8 cellular contexts compared by ENCODE assay signal in genomic region chr3:126083913-126084514, GRCh38. TPM values are rescaled to one million over a fixed set of nuclear protein-coding genes. Genes with fewer than 3 reads are reported as not detected.
DNase-seq lines count a peak whose midpoint lies in the region; ATAC-seq and TF ChIP-seq lines count a peak whose summit lies in the region.

Gene SLC41A3, minus strand, starts transcription at chr3:126084124. Its CDS starts 15,905 bp downstream, at chr3:126068219.

- 1% methylated on average over 22 to 31 of the region's 66 CpGs for WGBS in lower leg skin, 2 donors

- H3K4me3 ChIP-seq in dorsolateral prefrontal cortex (peak within 1 kb of the TSS; percentile 54 to 92 (median 84)), lower leg skin (ENCODE audit: low read depth, poor library complexity, severe bottlenecking) (peak within 1 kb of the TSS; percentile 50)

- DNase-seq in CD1c-positive myeloid dendritic cell (ENCODE audit: extremely low spot score): peak; percentile 84
- peak; percentile 84 for DNase-seq in NCI-H526 treated with DMSO at 0.1 percent for 48 hours (lab: John Stamatoyannopoulos, UW)
- peak; percentile 90 to 93 for DNase-seq in activated CD4-positive, alpha-beta T cell treated with anti-CD3 and anti-CD28 coated beads, Interleukin-2, amount 50 U/mL, for 48 hours
- peak; percentile 64 to 91 (median 76) for DNase-seq in dorsolateral prefrontal cortex
- peak; percentile 89 to 98 for DNase-seq in lower leg skin (ENCODE audit: low spot score in 2 of 2)
- peak; percentile 82 to 88 for DNase-seq in stimulated activated CD4-positive, alpha-beta T cell treated with anti-CD3 and anti-CD28 coated beads, Interleukin-4, amount 100 ng/mL, for 4 hours

- no peaks in the 10 kb centered on the region for H3K27me3 ChIP-seq in dorsolateral prefrontal cortex

- TF ChIP-seq CTCF in dorsolateral prefrontal cortex (IDR thresholded peaks at IDR 0.05 in 54 of 56, conservative IDR thresholded peaks at IDR 0.05 in 2 of 56; ENCODE audit: low read depth in 1 of 56, partially characterized antibody in 56 of 56): peak in 40 of 56 donors; percentile 8 to 54 (median 36)
- TF ChIP-seq CTCF in lower leg skin (IDR thresholded peaks at IDR 0.05): no peak

- ATAC-seq in GM19351 (IDR thresholded peaks at IDR 0.05; ENCODE audit: unreplicated experiment) (peak; percentile 92), HG03469 (IDR thresholded peaks at IDR 0.05; ENCODE audit: unreplicated experiment) (peak; percentile 79)

- no peak for TF ChIP-seq POLR2A in lower leg skin (IDR thresholded peaks at IDR 0.05)

- peak within 1 kb of the TSS in 58 of 59 donors; percentile 31 to 94 (median 84) for H3K27ac ChIP-seq in dorsolateral prefrontal cortex

- intact Hi-C loops in dorsolateral prefrontal cortex (cut with DNase I) (loop anchor here in 1 of 2 donors (10.0 kb wide), 1 partner anchor 159 kb away; no protein-coding TSS in a partner anchor), lower leg skin (cut with DNase I; ENCODE audit: low total_unique reads) (no loop called here)

RNA-seq across cellular contexts. Expression of gene SLC41A3, which starts in this region (rescaled TPM):
- total RNA-seq in dorsolateral prefrontal cortex: 100 to 1,000 TPM in 53 of 120 experiments, 10 to 100 TPM in 67; 47.0 to 128 (median 96.7) TPM
- 10 to 100 TPM; 31.6 to 41.1 (median 37.3) TPM for total RNA-seq in lower leg skin

Comparison
In these comparisons a context has a peak if more than half of its experiments do, and no peak if none do; other contexts are left out.
1. Peak in every context shown above with its lines: DNase-seq, ATAC-seq, H3K4me3 ChIP-seq and H3K27ac ChIP-seq.
2. CTCF ChIP-seq: peak in dorsolateral prefrontal cortex (40 of 56); none in lower leg skin (0 of 3).